8 cellular contexts compared by ENCODE assay signal in the genomic region with DNA sequence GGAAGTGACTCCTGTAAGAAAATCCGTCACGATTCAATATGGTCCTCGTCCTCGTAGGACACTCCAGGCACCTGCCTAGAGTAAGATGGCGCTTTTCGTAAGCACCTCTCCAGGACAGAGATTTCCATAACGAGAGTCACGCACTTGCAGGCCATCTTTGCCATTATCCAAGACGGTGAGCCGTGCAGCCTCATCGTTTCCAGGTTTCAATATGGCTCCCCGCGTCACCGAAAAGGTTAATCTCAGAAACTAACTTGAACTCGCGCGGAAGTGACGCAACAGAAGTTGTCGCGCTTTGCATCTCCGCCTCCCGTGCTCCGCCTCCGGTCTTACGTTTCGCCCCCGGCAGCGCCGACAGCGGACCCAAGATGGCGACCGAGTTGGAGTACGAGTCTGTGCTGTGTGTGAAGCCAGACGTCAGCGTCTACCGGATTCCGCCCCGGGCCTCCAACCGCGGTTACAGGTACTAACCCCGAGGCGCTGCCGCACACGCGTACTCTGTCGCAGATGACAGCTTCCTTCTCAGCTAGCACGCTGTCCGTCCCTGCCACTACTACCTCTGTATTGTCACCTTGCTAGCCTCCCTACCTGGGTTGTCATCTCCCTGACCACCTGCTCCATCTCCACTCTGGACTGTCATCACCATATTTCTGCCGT. TPM values are rescaled to one million over a fixed set of nuclear protein-coding genes. Genes with fewer than 3 reads are reported as not detected.
A peak's percentile ranks its signal among the peaks of the same experiment; 100 is the strongest.
DNase-seq lines count a peak whose midpoint lies in the region; ATAC-seq and TF ChIP-seq lines count a peak whose summit lies in the region.

A gene (plus strand): TSS at position 354 of the 657 bp plus-strand sequence. CDS start 15 bp downstream, at position 369.

- peak; percentile 85 for DNase-seq in CMK (ENCODE audit: low read depth)
- DNase-seq in GM20000 (ENCODE audit: low spot score), result peak; percentile 88
- DNase-seq in HT-29 (ENCODE audit: low spot score), result peak; percentile 95
- DNase-seq in NOMO-1 (lab: John Stamatoyannopoulos, UW; ENCODE audit: unreplicated experiment in 2 of 2), result peak; percentile 92 to 96
- peak; percentile 89 to 92 for DNase-seq in activated CD8-positive, alpha-beta memory T cell treated with anti-CD3 and anti-CD28 coated beads for 4 hours (ENCODE audit: low read depth in 2 of 2)
- peak; percentile 94 to 96 (median 94) for DNase-seq in effector memory CD8-positive, alpha-beta T cell
- DNase-seq in medulla oblongata (ENCODE audit: extremely low spot score), result peak; percentile 99
- DNase-seq in stimulated activated CD8-positive, alpha-beta memory T cell treated with anti-CD3 and anti-CD28 coated beads, Interleukin-12 subunit alpha, Interleukin-12 subunit beta, amount 100 ng/mL, for 1 hour (ENCODE audit: low read depth), result peak; percentile 94

- no peaks in the 10 kb centered on the region for H3K27me3 Mint-ChIP-seq in effector memory CD8-positive, alpha-beta T cell

- peaks cover 23 to 47% of the 10 kb centered on the region in 2 donors for H3K4me1 Mint-ChIP-seq in effector memory CD8-positive, alpha-beta T cell (ENCODE audit: low read depth in 2 of 2)

- no peak for TF ChIP-seq CTCF in GM20000 (IDR thresholded peaks at IDR 0.05; ENCODE audit: extremely low read depth, missing control alignments)

- peak; percentile 89 for ATAC-seq in effector memory CD8-positive, alpha-beta T cell (replicated peaks)

- peak within 1 kb of the TSS; percentile 82 to 97 for H3K4me3 Mint-ChIP-seq in effector memory CD8-positive, alpha-beta T cell

- H3K9me3 Mint-ChIP-seq in effector memory CD8-positive, alpha-beta T cell, result no peaks in the 10 kb centered on the region

- H3K27ac Mint-ChIP-seq in effector memory CD8-positive, alpha-beta T cell, result peak within 1 kb of the TSS; percentile 92 to 99

- peaks cover 27% of the 10 kb centered on the region for H3K36me3 Mint-ChIP-seq in effector memory CD8-positive, alpha-beta T cell (ENCODE audit: insufficient read depth)

RNA-seq across cellular contexts. Expression of the gene that starts here (rescaled TPM):
- 28.7 and 31.1 TPM in 2 replicates for total RNA-seq in HT-29 (2014; rRNA removed; shearing (Covaris generic))

Comparison
In these comparisons a context has a peak if more than half of its experiments do, and no peak if none do; other contexts are left out.
1. Peak in every context shown above with its lines: DNase-seq and ATAC-seq.